ENCODE assay signal across 13 cellular contexts in the genomic region with DNA sequence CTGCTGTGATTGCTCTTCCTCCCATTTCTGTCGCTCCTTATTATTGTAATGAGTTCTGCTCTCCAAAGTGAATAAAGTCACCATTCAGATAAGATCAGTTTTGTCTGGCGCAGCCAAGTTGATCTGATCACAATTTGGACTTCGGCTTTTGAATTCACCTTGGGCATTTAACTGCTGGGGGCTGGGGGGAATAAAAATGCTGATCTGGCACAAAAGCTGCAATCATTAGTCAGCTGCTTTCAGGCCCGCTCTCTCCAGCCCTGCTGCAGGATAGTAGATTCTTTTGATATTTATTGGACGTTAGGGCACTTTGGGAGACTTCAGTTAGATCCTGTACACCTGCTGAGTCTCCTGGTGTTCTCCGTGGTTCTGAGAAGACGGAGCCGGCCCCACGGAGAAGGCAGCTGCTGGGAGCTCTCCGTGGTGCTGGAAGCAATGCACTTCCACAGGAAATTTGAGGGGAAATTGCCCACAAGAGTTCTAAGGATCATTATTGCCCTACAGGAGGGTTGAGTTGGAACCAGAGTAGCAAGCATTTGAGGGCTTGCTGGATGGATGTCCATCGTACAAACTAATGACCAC. TPM values are rescaled to one million over a fixed set of nuclear protein-coding genes. Genes with fewer than 3 reads are reported as not detected.
DNase-seq lines count a peak whose midpoint lies in the region; ATAC-seq and TF ChIP-seq lines count a peak whose summit lies in the region.
"Had no signal": no experiment of that assay in that cellular context is flagged by ENCODE, and none has a peak within 500 bp of the region (broad histone marks: within the 10 kb centered on the region; RNA-seq: fewer than 3 reads in every experiment).

No MANE protein-coding gene starts in this region.

- no peak overlapping the region for H2AFZ ChIP-seq in PC-3 (ENCODE audit: low read length)

- intact Hi-C loops in activated CD4-positive, alpha-beta memory T cell treated with anti-CD3 and anti-CD28 coated beads for 36 hours (cut with micrococcal nuclease), result no loop called here
- intact Hi-C loops in PC-3 (cut with micrococcal nuclease), result no loop called here

- no peaks in the 10 kb centered on the region for H3K79me2 ChIP-seq in PC-3 (ENCODE audit: low read length)

- no peaks in the 10 kb centered on the region for H3F3A ChIP-seq in PC-3 (ENCODE audit: low read length, unreplicated experiment)

- DNase-seq in activated CD4-positive, alpha-beta memory T cell treated with anti-CD3 and anti-CD28 coated beads, Interleukin-2, amount 10 ng/mL, durations not matched to agents 7 days and 5 days, result peak; percentile 17
- no peak for DNase-seq in activated CD4-positive, alpha-beta memory T cell treated with anti-CD3 and anti-CD28 coated beads for 36 hours
- DNase-seq in PC-3 (peak; percentile 24), epithelial cell of esophagus (ENCODE audit: low read depth) (peak; percentile 61), renal cortical epithelial cell (ENCODE audit: low read depth) (peak; percentile 38), NCI-H1694 (lab: John Stamatoyannopoulos, UW) (no peak), NCI-H2081 (lab: John Stamatoyannopoulos, UW) (no peak)
- DNase-seq: activated naive CD8-positive, alpha-beta T cell treated with anti-CD3 and anti-CD28 coated beads, Interleukin-2, amount 10 ng/mL, durations not matched to agents 7 days and 5 days; foreskin melanocyte; naive thymus-derived CD8-positive, alpha-beta T cell; NCI-H226 had no signal

- no peaks in the 10 kb centered on the region for H3K27me3 ChIP-seq in PC-3 (ENCODE audit: low read length)

- TF ChIP-seq CTCF in PC-3 (conservative IDR thresholded peaks at IDR 0.05; ENCODE audit: low read depth, low read length), result no peak
- no peak for TF ChIP-seq CTCF in epithelial cell of esophagus (IDR thresholded peaks at IDR 0.05; ENCODE audit: insufficient read depth, low read depth, low read length, missing control alignments)

- no peak for ATAC-seq in PC-3
- no peak for ATAC-seq in GM21723 (IDR thresholded peaks at IDR 0.05; ENCODE audit: unreplicated experiment)
- ATAC-seq: naive thymus-derived CD8-positive, alpha-beta T cell had no signal

- H3K27me3 Mint-ChIP-seq in activated CD4-positive, alpha-beta memory T cell treated with anti-CD3 and anti-CD28 coated beads, Interleukin-2, amount 10 ng/mL, durations not matched to agents 7 days and 5 days, result no peaks in the 10 kb centered on the region
- H3K27me3 Mint-ChIP-seq in activated CD4-positive, alpha-beta memory T cell treated with anti-CD3 and anti-CD28 coated beads for 36 hours, result peaks cover 5% of the 10 kb centered on the region

- H3K36me3 ChIP-seq in PC-3 (ENCODE audit: low read depth, low read length), result no peaks in the 10 kb centered on the region

- H4K20me1 ChIP-seq in PC-3 (ENCODE audit: low read length), result no peaks in the 10 kb centered on the region

- CTCF ChIA-PET in activated CD4-positive, alpha-beta memory T cell treated with anti-CD3 and anti-CD28 coated beads, Interleukin-2, amount 10 ng/mL, durations not matched to agents 7 days and 5 days (lab: Charles Lee), result no interaction called here
- CTCF ChIA-PET in activated CD4-positive, alpha-beta memory T cell treated with anti-CD3 and anti-CD28 coated beads for 36 hours (lab: Charles Lee), result no interaction called here
- CTCF ChIA-PET in PC-3 (lab: Charles Lee), result no interaction called here

- no peak overlapping the region for H3K27ac ChIP-seq in PC-3 (ENCODE audit: low read length)
- H3K27ac ChIP-seq: VCaP had no signal

- no peaks in the 10 kb centered on the region for H3K9me3 Mint-ChIP-seq in activated CD4-positive, alpha-beta memory T cell treated with anti-CD3 and anti-CD28 coated beads, Interleukin-2, amount 10 ng/mL, durations not matched to agents 7 days and 5 days
- no peaks in the 10 kb centered on the region for H3K9me3 Mint-ChIP-seq in activated CD4-positive, alpha-beta memory T cell treated with anti-CD3 and anti-CD28 coated beads for 36 hours
- H3K9me3 Mint-ChIP-seq: activated naive CD8-positive, alpha-beta T cell treated with anti-CD3 and anti-CD28 coated beads, Interleukin-2, amount 10 ng/mL, durations not matched to agents 7 days and 5 days; naive thymus-derived CD8-positive, alpha-beta T cell had no signal

- H3K27ac Mint-ChIP-seq in activated CD4-positive, alpha-beta memory T cell treated with anti-CD3 and anti-CD28 coated beads, Interleukin-2, amount 10 ng/mL, durations not matched to agents 7 days and 5 days, result no peak overlapping the region
- H3K27ac Mint-ChIP-seq in activated CD4-positive, alpha-beta memory T cell treated with anti-CD3 and anti-CD28 coated beads for 36 hours, result no peak overlapping the region
- H3K27ac Mint-ChIP-seq: activated naive CD8-positive, alpha-beta T cell treated with anti-CD3 and anti-CD28 coated beads, Interleukin-2, amount 10 ng/mL, durations not matched to agents 7 days and 5 days had no signal

- POLR2A ChIA-PET in activated CD4-positive, alpha-beta memory T cell treated with anti-CD3 and anti-CD28 coated beads, Interleukin-2, amount 10 ng/mL, durations not matched to agents 7 days and 5 days (lab: Charles Lee), result no interaction called here
- POLR2A ChIA-PET in activated CD4-positive, alpha-beta memory T cell treated with anti-CD3 and anti-CD28 coated beads for 36 hours (lab: Charles Lee), result no interaction called here
- POLR2A ChIA-PET in PC-3 (lab: Charles Lee; ENCODE audit: unreplicated experiment), result no interaction called here

- no TSS peak for BruUV-seq in PC-3 (replicated peaks; lab: Mats Ljungman, UMichigan)

- no peak overlapping the region for H3K4me3 Mint-ChIP-seq in activated CD4-positive, alpha-beta memory T cell treated with anti-CD3 and anti-CD28 coated beads, Interleukin-2, amount 10 ng/mL, durations not matched to agents 7 days and 5 days
- no peak overlapping the region for H3K4me3 Mint-ChIP-seq in activated CD4-positive, alpha-beta memory T cell treated with anti-CD3 and anti-CD28 coated beads for 36 hours
- H3K4me3 Mint-ChIP-seq: activated naive CD8-positive, alpha-beta T cell treated with anti-CD3 and anti-CD28 coated beads, Interleukin-2, amount 10 ng/mL, durations not matched to agents 7 days and 5 days; naive thymus-derived CD8-positive, alpha-beta T cell had no signal

- H3K4me1 ChIP-seq in PC-3 (ENCODE audit: insufficient read depth, low read length), result no peaks in the 10 kb centered on the region

- H3K9me3 ChIP-seq in PC-3 (ENCODE audit: low read length), result no peaks in the 10 kb centered on the region

- H3K4me1 Mint-ChIP-seq in activated CD4-positive, alpha-beta memory T cell treated with anti-CD3 and anti-CD28 coated beads, Interleukin-2, amount 10 ng/mL, durations not matched to agents 7 days and 5 days, result no peaks in the 10 kb centered on the region
- H3K4me1 Mint-ChIP-seq in activated CD4-positive, alpha-beta memory T cell treated with anti-CD3 and anti-CD28 coated beads for 36 hours (ENCODE audit: low read depth), result no peaks in the 10 kb centered on the region
- H3K4me1 Mint-ChIP-seq: activated naive CD8-positive, alpha-beta T cell treated with anti-CD3 and anti-CD28 coated beads, Interleukin-2, amount 10 ng/mL, durations not matched to agents 7 days and 5 days had no signal

- H3K4me2 ChIP-seq in PC-3 (ENCODE audit: low read length), result no peak overlapping the region

- H3K4me3 ChIP-seq in PC-3 (ENCODE audit: low read length) (no peak overlapping the region), epithelial cell of esophagus (ENCODE audit: low read length) (no peak overlapping the region)

- H3K36me3 Mint-ChIP-seq in activated CD4-positive, alpha-beta memory T cell treated with anti-CD3 and anti-CD28 coated beads, Interleukin-2, amount 10 ng/mL, durations not matched to agents 7 days and 5 days (ENCODE audit: low read depth), result no peaks in the 10 kb centered on the region
- no peaks in the 10 kb centered on the region for H3K36me3 Mint-ChIP-seq in activated CD4-positive, alpha-beta memory T cell treated with anti-CD3 and anti-CD28 coated beads for 36 hours
- H3K36me3 Mint-ChIP-seq: activated naive CD8-positive, alpha-beta T cell treated with anti-CD3 and anti-CD28 coated beads, Interleukin-2, amount 10 ng/mL, durations not matched to agents 7 days and 5 days; naive thymus-derived CD8-positive, alpha-beta T cell had no signal

- no peak overlapping the region for H3K9ac ChIP-seq in PC-3 (ENCODE audit: low read length)

- no peaks in the 10 kb centered on the region for H3K9me2 ChIP-seq in PC-3 (replicated peaks; ENCODE audit: low read length)

RNA-seq across cellular contexts. Expression of a gene that starts 12.2 kb away (rescaled TPM):
- not detected for total RNA-seq in activated CD4-positive, alpha-beta memory T cell treated with anti-CD3 and anti-CD28 coated beads, Interleukin-2, amount 10 ng/mL, durations not matched to agents 7 days and 5 days
- total RNA-seq in activated CD4-positive, alpha-beta memory T cell treated with anti-CD3 and anti-CD28 coated beads for 36 hours, result not detected
- total RNA-seq in PC-3 (2014; rRNA removed), result 1.1 and 1.7 TPM in 2 replicates
- 1.2 and 2.9 TPM in 2 replicates for total RNA-seq in renal cortical epithelial cell
- total RNA-seq: activated naive CD8-positive, alpha-beta T cell treated with anti-CD3 and anti-CD28 coated beads, Interleukin-2, amount 10 ng/mL, durations not matched to agents 7 days and 5 days; naive thymus-derived CD8-positive, alpha-beta T cell had no signal

Comparison
In these comparisons a context has a peak if more than half of its experiments do, and no peak if none do; other contexts are left out.
1. DNase-seq: peak in activated CD4-positive, alpha-beta memory T cell treated with anti-CD3 and anti-CD28 coated beads, Interleukin-2, amount 10 ng/mL, durations not matched to agents 7 days and 5 days (single experiment), PC-3 (single experiment), epithelial cell of esophagus (single experiment) and renal cortical epithelial cell (single experiment); none in activated CD4-positive, alpha-beta memory T cell treated with anti-CD3 and anti-CD28 coated beads for 36 hours (single experiment), NCI-H1694 (single experiment) and NCI-H2081 (0 of 2).